Comparison of ENCODE assay signal across 16 cellular contexts in genomic region chr7:7521259-7521658, GRCh38. TPM values are rescaled to one million over a fixed set of nuclear protein-coding genes. Genes with fewer than 3 reads are reported as not detected.
DNase-seq lines count a peak whose midpoint lies in the region; ATAC-seq and TF ChIP-seq lines count a peak whose summit lies in the region.
"Had no signal": no experiment of that assay in that cellular context is flagged by ENCODE, and none has a peak within 500 bp of the region (broad histone marks: within the 10 kb centered on the region; RNA-seq: fewer than 3 reads in every experiment).

No MANE protein-coding gene starts in this region.

- peaks cover 2% of the 10 kb centered on the region for H3K27me3 Mint-ChIP-seq in activated CD8-positive, alpha-beta T cell treated with anti-CD3 and anti-CD28 coated beads, Interleukin-2, amount 10 ng/mL, durations not matched to agents 7 days and 5 days (ENCODE audit: low read depth)

- CTCF ChIA-PET in activated CD8-positive, alpha-beta T cell treated with anti-CD3 and anti-CD28 coated beads, Interleukin-2, amount 10 ng/mL, durations not matched to agents 7 days and 5 days (lab: Charles Lee) = no interaction called here

- TF ChIP-seq CTCF in GM12864 (IDR thresholded peaks at IDR 0.05; ENCODE audit: low read depth, low read length, missing control alignments) = peak; percentile 2

- DNase-seq in A172 (ENCODE audit: low spot score) (peak; percentile 15), GM12864 (ENCODE audit: low read depth) (no peak), NCI-H146 treated with DMSO at 0.1 percent for 48 hours (lab: John Stamatoyannopoulos, UW; ENCODE audit: unreplicated experiment) (peak; percentile 4), HT-29 (ENCODE audit: low spot score) (no peak), ACHN (no peak)
- DNase-seq in activated CD8-positive, alpha-beta T cell treated with anti-CD3 and anti-CD28 coated beads, Interleukin-2, amount 10 ng/mL, durations not matched to agents 7 days and 5 days = peak; percentile 27
- no peak for DNase-seq in stimulated activated CD4-positive, alpha-beta T cell treated with anti-CD3 and anti-CD28 coated beads, Interleukin-4, amount 100 ng/mL, for 4 hours
- DNase-seq: COR-L47, NCI-H2171 had no signal

- H3K36me3 Mint-ChIP-seq in activated CD8-positive, alpha-beta T cell treated with anti-CD3 and anti-CD28 coated beads, Interleukin-2, amount 10 ng/mL, durations not matched to agents 7 days and 5 days (ENCODE audit: low read depth) = no peaks in the 10 kb centered on the region

- no peaks in the 10 kb centered on the region for H3K9me3 Mint-ChIP-seq in activated CD8-positive, alpha-beta T cell treated with anti-CD3 and anti-CD28 coated beads, Interleukin-2, amount 10 ng/mL, durations not matched to agents 7 days and 5 days (ENCODE audit: insufficient read depth)
- H3K9me3 Mint-ChIP-seq: activated T-helper 17 cell treated with anti-CD3 and anti-CD28 coated beads, Interleukin-2, amount 50 U/mL, for 72 hours; nephron had no signal

- in situ Hi-C loops in ACHN (cut with HindIII; ENCODE audit: low pct_ligation_motif_present, low pct_unique_long_range_greater_than_20kb, low sequenced_read_pairs) = no loop called here

- ATAC-seq in activated CD8-positive, alpha-beta T cell treated with anti-CD3 and anti-CD28 coated beads, Interleukin-2, amount 10 ng/mL, durations not matched to agents 7 days and 5 days = no peak
- no peak for ATAC-seq in HG03097 (IDR thresholded peaks at IDR 0.05; ENCODE audit: low FRiP score, unreplicated experiment)
- ATAC-seq: activated T-helper 17 cell treated with anti-CD3 and anti-CD28 coated beads, Interleukin-2, amount 50 U/mL, for 72 hours had no signal

- POLR2A ChIA-PET in activated CD8-positive, alpha-beta T cell treated with anti-CD3 and anti-CD28 coated beads, Interleukin-2, amount 10 ng/mL, durations not matched to agents 7 days and 5 days (lab: Charles Lee) = no interaction called here

- H3K4me1 Mint-ChIP-seq in activated CD8-positive, alpha-beta T cell treated with anti-CD3 and anti-CD28 coated beads, Interleukin-2, amount 10 ng/mL, durations not matched to agents 7 days and 5 days (ENCODE audit: low read depth) = peaks cover 10% of the 10 kb centered on the region
- H3K4me1 Mint-ChIP-seq: activated T-helper 17 cell treated with anti-CD3 and anti-CD28 coated beads, Interleukin-2, amount 50 U/mL, for 72 hours had no signal

- no peak overlapping the region for H3K4me3 ChIP-seq in GM12864 (ENCODE audit: low read depth, low read length)
- H3K4me3 ChIP-seq: ascending aorta had no signal

- no peak overlapping the region for H3K27ac Mint-ChIP-seq in activated CD8-positive, alpha-beta T cell treated with anti-CD3 and anti-CD28 coated beads, Interleukin-2, amount 10 ng/mL, durations not matched to agents 7 days and 5 days
- H3K27ac Mint-ChIP-seq: activated T-helper 17 cell treated with anti-CD3 and anti-CD28 coated beads, Interleukin-2, amount 50 U/mL, for 72 hours; nephron had no signal

- no peak overlapping the region for H3K4me3 Mint-ChIP-seq in activated CD8-positive, alpha-beta T cell treated with anti-CD3 and anti-CD28 coated beads, Interleukin-2, amount 10 ng/mL, durations not matched to agents 7 days and 5 days
- H3K4me3 Mint-ChIP-seq: activated T-helper 17 cell treated with anti-CD3 and anti-CD28 coated beads, Interleukin-2, amount 50 U/mL, for 72 hours; nephron had no signal

RNA-seq across cellular contexts. Expression of gene COL28A1, which starts 14.4 kb away (rescaled TPM):
- 0.26 TPM in 1 of 2 replicates, not detected in the other for total RNA-seq in A172 (2014; rRNA removed; shearing (Covaris generic))
- not detected for total RNA-seq in activated CD8-positive, alpha-beta T cell treated with anti-CD3 and anti-CD28 coated beads, Interleukin-2, amount 10 ng/mL, durations not matched to agents 7 days and 5 days
- 0.08 and 0.44 TPM in 2 replicates for total RNA-seq in HT-29 (2014; rRNA removed; shearing (Covaris generic))
- total RNA-seq: glomerular endothelial cell, lung microvascular endothelial cell, pulmonary artery endothelial cell had no signal

RNA-seq across cellular contexts. Expression of gene MIOS, which starts 45.4 kb away (rescaled TPM):
- total RNA-seq in A172 (2014; rRNA removed; shearing (Covaris generic)) = 49.7 and 87.1 TPM in 2 replicates
- total RNA-seq in activated CD8-positive, alpha-beta T cell treated with anti-CD3 and anti-CD28 coated beads, Interleukin-2, amount 10 ng/mL, durations not matched to agents 7 days and 5 days = 10 to 100 TPM; 37.1 to 39.8 TPM
- 23.2 and 28.8 TPM in 2 replicates for total RNA-seq in HT-29 (2014; rRNA removed; shearing (Covaris generic))

Comparison
In these comparisons a context has a peak if more than half of its experiments do, and no peak if none do; other contexts are left out.
1. DNase-seq: peak in A172 (single experiment), NCI-H146 treated with DMSO at 0.1 percent for 48 hours (single experiment) and activated CD8-positive, alpha-beta T cell treated with anti-CD3 and anti-CD28 coated beads, Interleukin-2, amount 10 ng/mL, durations not matched to agents 7 days and 5 days (single experiment); none in GM12864 (single experiment), HT-29 (single experiment), ACHN (single experiment) and stimulated activated CD4-positive, alpha-beta T cell treated with anti-CD3 and anti-CD28 coated beads, Interleukin-4, amount 100 ng/mL, for 4 hours (0 of 2).